ENCODE assay signal across 20 cellular contexts in the genomic region with DNA sequence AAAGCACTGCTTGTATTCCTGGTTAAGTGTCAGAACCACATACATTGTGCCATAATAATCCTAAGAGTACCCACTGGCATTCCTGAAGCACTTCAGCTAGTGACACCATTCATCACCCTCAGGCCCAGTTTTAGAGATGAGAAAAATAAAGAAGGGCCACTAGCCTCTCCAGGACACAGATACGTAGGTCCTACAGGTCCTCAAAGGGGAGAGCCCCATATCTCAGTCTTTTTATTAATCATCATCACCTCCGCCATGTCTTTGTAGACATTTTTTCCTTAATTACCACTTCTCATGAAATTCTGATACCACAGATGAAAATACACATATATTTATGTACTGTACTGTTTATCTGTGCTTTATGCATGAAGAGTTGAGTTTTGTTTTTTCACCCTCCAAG. TPM values are rescaled to one million over a fixed set of nuclear protein-coding genes. Genes with fewer than 3 reads are reported as not detected.
A peak's percentile ranks its signal among the peaks of the same experiment; 100 is the strongest.
DNase-seq lines count a peak whose midpoint lies in the region; ATAC-seq and TF ChIP-seq lines count a peak whose summit lies in the region.
"Had no signal": no experiment of that assay in that cellular context is flagged by ENCODE, and none has a peak within 500 bp of the region (broad histone marks: within the 10 kb centered on the region; RNA-seq: fewer than 3 reads in every experiment).

No MANE protein-coding gene starts in this region.

- no peak overlapping the region for H3K4me3 ChIP-seq in BLaER1 treated with 17β-estradiol and CSF1 and Interleukin-3, amounts not matched to agents 10 nM and 100 nM
- H3K4me3 ChIP-seq in DND-41 (ENCODE audit: low read depth in 1 of 2, low read length in 2 of 2) (no peak overlapping the region), neutrophil (ENCODE audit: low read depth in 1 of 2, low read length in 1 of 2) (no peak overlapping the region), BE2C (ENCODE audit: low read depth, low read length) (no peak overlapping the region), Caco-2 (ENCODE audit: low read depth, low read length) (no peak overlapping the region)
- H3K4me3 ChIP-seq: esophagus squamous epithelium, sigmoid colon, tibial artery had no signal

- no peak overlapping the region for H3K9ac ChIP-seq in BLaER1 treated with 17β-estradiol and CSF1 and Interleukin-3, amounts not matched to agents 10 nM and 100 nM
- no peak overlapping the region for H3K9ac ChIP-seq in DND-41 (ENCODE audit: low read depth, low read length)

- peak overlapping the region; percentile 25 to 65 (median 33); a peak in 19 of 22 replicates for H3K4me2 ChIP-seq in BLaER1 treated with 17β-estradiol and CSF1 and Interleukin-3, amounts not matched to agents 10 nM and 100 nM
- H3K4me2 ChIP-seq in DND-41 (ENCODE audit: insufficient read depth, low read length), result no peak overlapping the region

- H3K4me3 Mint-ChIP-seq in WTC11, result no peak overlapping the region
- no peak overlapping the region for H3K4me3 Mint-ChIP-seq in Caco-2 (ENCODE audit: unreplicated experiment)
- H3K4me3 Mint-ChIP-seq: activated T-cell treated with anti-CD3 and anti-CD28 coated beads, Interleukin-2, amount 50 U/mL, for 4 hours; brain had no signal

- DNase-seq in DND-41 (no peak), WTC11 (ENCODE audit: low spot score) (no peak), NCI-H526 (lab: John Stamatoyannopoulos, UW) (no peak), BE2C (no peak), Caco-2 (no peak)
- DNase-seq: activated CD4-positive, alpha-beta T cell treated with anti-CD3 and anti-CD28 coated beads, Interleukin-2, amount 50 U/mL, for 48 hours; activated T-cell treated with anti-CD3 and anti-CD28 coated beads, Interleukin-2, amount 50 U/mL, for 4 hours; Calu3; EL; esophagus squamous epithelium; kidney glomerular epithelial cell; NCI-H1105 treated with DMSO at 0.1 percent for 48 hours; NCI-H510A; posterior cingulate gyrus; sigmoid colon; tibial artery had no signal

- H3K27ac ChIP-seq in BLaER1 treated with 17β-estradiol and CSF1 and Interleukin-3, amounts not matched to agents 10 nM and 100 nM, result no peak overlapping the region
- H3K27ac ChIP-seq in DND-41 (ENCODE audit: low read length) (0 out of 2 replicates have a peak overlapping the region, but pooled peaks have one; percentile 16), neutrophil (peak overlapping the region; percentile 57)
- H3K27ac ChIP-seq: esophagus squamous epithelium, sigmoid colon, tibial artery had no signal

- no TSS peak for BruUV-seq in Caco-2 (replicated peaks; lab: Mats Ljungman, UMichigan)

- no peaks in the 10 kb centered on the region for H3K27me3 ChIP-seq in BLaER1 treated with 17β-estradiol and CSF1 and Interleukin-3, amounts not matched to agents 10 nM and 100 nM
- H3K27me3 ChIP-seq in DND-41 (ENCODE audit: insufficient read depth, low read length, poor library complexity) (no peaks in the 10 kb centered on the region), neutrophil (no peaks in the 10 kb centered on the region), BE2C (no peaks in the 10 kb centered on the region), Caco-2 (replicated peaks; ENCODE audit: control insufficient read depth, insufficient read depth, low read length) (no peaks in the 10 kb centered on the region)
- H3K27me3 ChIP-seq: esophagus squamous epithelium, sigmoid colon, tibial artery had no signal

- peaks cover 39% of the 10 kb centered on the region for H3K4me1 Mint-ChIP-seq in WTC11
- peaks cover 18% of the 10 kb centered on the region for H3K4me1 Mint-ChIP-seq in Caco-2 (ENCODE audit: low read depth, unreplicated experiment)

- peaks cover 0 to 16% (median 8%) of the 10 kb centered on the region in 11 experiments; a peak in 13 of 22 replicates for H3K9me3 ChIP-seq in BLaER1 treated with 17β-estradiol and CSF1 and Interleukin-3, amounts not matched to agents 10 nM and 100 nM (replicated peaks in 1 of 11)
- no peaks in the 10 kb centered on the region for H3K9me3 ChIP-seq in DND-41 (ENCODE audit: insufficient read depth, low read length, severe bottlenecking)
- H3K9me3 ChIP-seq in neutrophil, result no peaks in the 10 kb centered on the region
- no peaks in the 10 kb centered on the region for H3K9me3 ChIP-seq in BE2C
- H3K9me3 ChIP-seq in Caco-2, result no peaks in the 10 kb centered on the region
- H3K9me3 ChIP-seq: esophagus squamous epithelium, sigmoid colon, tibial artery had no signal

- H3K27me3 Mint-ChIP-seq in WTC11 (ENCODE audit: low read depth) (no peaks in the 10 kb centered on the region), Caco-2 (ENCODE audit: insufficient read depth, unreplicated experiment) (no peaks in the 10 kb centered on the region)
- H3K27me3 Mint-ChIP-seq: brain had no signal

- peaks cover 52 to 89% (median 67%) of the 10 kb centered on the region in 10 experiments for H3K4me1 ChIP-seq in BLaER1 treated with 17β-estradiol and CSF1 and Interleukin-3, amounts not matched to agents 10 nM and 100 nM
- H3K4me1 ChIP-seq in DND-41 (ENCODE audit: insufficient read depth, low read length), result peaks cover 45% of the 10 kb centered on the region
- peaks cover 36 to 50% of the 10 kb centered on the region in 2 experiments for H3K4me1 ChIP-seq in neutrophil (ENCODE audit: control insufficient read depth in 1 of 2, insufficient read depth in 1 of 2, low read depth in 1 of 2, low read length in 1 of 2)
- H3K4me1 ChIP-seq in BE2C, result no peaks in the 10 kb centered on the region
- H3K4me1 ChIP-seq in Caco-2, result peaks cover 3% of the 10 kb centered on the region; the same call in 1 of the 2 replicates

- POLR2A ChIA-PET in WTC11 (lab: Charles Lee) (no interaction called here), Caco-2 (lab: Charles Lee) (interaction anchor here (1.1 kb wide), 1 partner anchor 31 kb away, joined by 3 read pairs; no protein-coding TSS in a partner anchor)

- no peaks in the 10 kb centered on the region for H3K9me3 Mint-ChIP-seq in WTC11
- H3K9me3 Mint-ChIP-seq in Caco-2 (ENCODE audit: unreplicated experiment), result no peaks in the 10 kb centered on the region
- H3K9me3 Mint-ChIP-seq: activated T-cell treated with anti-CD3 and anti-CD28 coated beads, Interleukin-2, amount 50 U/mL, for 4 hours; brain had no signal

- H3K27ac Mint-ChIP-seq in WTC11, result 0 out of 2 replicates have a peak overlapping the region, but pooled peaks have one; percentile 1
- no peak overlapping the region for H3K27ac Mint-ChIP-seq in Caco-2 (ENCODE audit: unreplicated experiment)

- H3K79me2 ChIP-seq in DND-41 (ENCODE audit: insufficient read depth, low read length), result peaks cover 99% of the 10 kb centered on the region

- TF ChIP-seq CTCF in DND-41 (IDR thresholded peaks at IDR 0.05; ENCODE audit: borderline replicate concordance, extremely low read depth, low read length, poor library complexity, severe bottlenecking) (no peak), WTC11 (IDR thresholded peaks at IDR 0.05) (no peak), neutrophil (IDR thresholded peaks at IDR 0.05) (no peak), BE2C (IDR thresholded peaks at IDR 0.05; ENCODE audit: low read depth, low read length) (no peak), Caco-2 (IDR thresholded peaks at IDR 0.05; ENCODE audit: insufficient read depth in 1 of 2, low read depth in 1 of 2, low read length in 1 of 2, severe bottlenecking in 1 of 2, unreplicated experiment in 1 of 2) (no peak)

- ATAC-seq in DND-41 (ENCODE audit: insufficient read depth, low read depth), result no peak
- ATAC-seq in WTC11, result no peak
- ATAC-seq: activated T-cell treated with anti-CD3 and anti-CD28 coated beads, Interleukin-2, amount 50 U/mL, for 4 hours; HCT116 had no signal

- H3K36me3 ChIP-seq in BLaER1 treated with 17β-estradiol and CSF1 and Interleukin-3, amounts not matched to agents 10 nM and 100 nM, result peaks cover 0 to 30% (median 23%) of the 10 kb centered on the region in 11 experiments; a peak in 19 of 22 replicates
- H3K36me3 ChIP-seq in DND-41 (ENCODE audit: insufficient read depth, low read length), result peaks cover 5% of the 10 kb centered on the region; the same call in 1 of the 2 replicates
- H3K36me3 ChIP-seq in neutrophil, result no peaks in the 10 kb centered on the region
- H3K36me3 ChIP-seq in BE2C, result no peaks in the 10 kb centered on the region
- H3K36me3 ChIP-seq in Caco-2 (ENCODE audit: control insufficient read depth, insufficient read depth, low read length), result no peaks in the 10 kb centered on the region
- H3K36me3 ChIP-seq: esophagus squamous epithelium, sigmoid colon, tibial artery had no signal

- H3K36me3 Mint-ChIP-seq in WTC11 (no peaks in the 10 kb centered on the region), Caco-2 (ENCODE audit: insufficient read depth, unreplicated experiment) (peaks cover 8% of the 10 kb centered on the region)

- CTCF ChIA-PET in WTC11 (lab: Charles Lee), result interaction anchor here (0.5 kb wide), 1 partner anchor 45 kb away, joined by 3 read pairs; no protein-coding TSS in a partner anchor
- CTCF ChIA-PET in Caco-2 (lab: Charles Lee), result no interaction called here

- H4K20me1 ChIP-seq in BLaER1 treated with 17β-estradiol and CSF1 and Interleukin-3, amounts not matched to agents 10 nM and 100 nM, result peaks cover 96 to 100% (median 100%) of the 10 kb centered on the region in 11 experiments
- H4K20me1 ChIP-seq in DND-41 (ENCODE audit: insufficient read depth, low read length), result peaks cover 66% of the 10 kb centered on the region

- intact Hi-C loops in Caco-2 (cut with micrococcal nuclease; ENCODE audit: unreplicated experiment), result no loop called here

- no peak overlapping the region for H2AFZ ChIP-seq in DND-41 (ENCODE audit: low read depth, low read length)

RNA-seq across cellular contexts. Expression of a gene that starts 43.5 kb away (rescaled TPM):
- total RNA-seq in WTC11 (2021), result 82.9 to 93.3 TPM (median 92.6 TPM) in 3 replicates
- polyA plus RNA-seq in BE2C (2012; ENCODE audit: insufficient read depth, insufficient read length, low read depth), result 86.9 TPM
- 113 and 115 TPM in 2 replicates for total RNA-seq in Caco-2 (2022)

Comparison
In these comparisons a context has a peak if more than half of its experiments do, and no peak if none do; other contexts are left out.
1. H3K27ac ChIP-seq: peak in DND-41 (single experiment) and neutrophil (single experiment); none in BLaER1 treated with 17β-estradiol and CSF1 and Interleukin-3, amounts not matched to agents 10 nM and 100 nM (0 of 11).